8 cellular contexts compared by ENCODE assay signal in the genomic region with DNA sequence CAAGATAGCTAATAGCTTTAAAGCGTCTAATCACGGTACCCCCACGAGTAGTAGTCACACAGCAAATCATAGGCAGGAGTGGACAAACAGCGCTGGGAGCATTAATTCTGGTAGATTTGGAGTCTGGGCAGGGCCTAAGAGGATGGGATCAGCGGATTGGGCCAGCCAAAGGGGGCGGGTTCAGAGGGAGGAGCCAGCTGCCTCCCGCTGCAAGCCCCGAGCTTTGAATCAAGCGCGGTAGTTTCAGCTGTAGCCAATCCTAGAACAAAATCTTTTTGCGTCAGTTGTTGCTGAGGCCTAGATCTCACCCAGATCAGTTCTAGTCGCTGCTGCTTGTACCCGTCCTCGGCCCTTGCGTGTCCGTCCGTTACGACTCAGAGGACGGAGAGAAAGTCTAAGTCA.
DNase-seq lines count a peak whose midpoint lies in the region; ATAC-seq and TF ChIP-seq lines count a peak whose summit lies in the region.

No MANE protein-coding gene starts in this region.

- TF ChIP-seq CTCF in AG09309 (IDR thresholded peaks at IDR 0.05; ENCODE audit: control insufficient read depth, insufficient read depth, low read depth, low read length, missing control alignments): no peak

- peak; percentile 88 for DNase-seq in AG09309 (ENCODE audit: low read depth)
- DNase-seq in NCI-H446 (lab: John Stamatoyannopoulos, UW): peak; percentile 97 to 99
- DNase-seq in activated CD4-positive, alpha-beta T cell treated with anti-CD3 and anti-CD28 coated beads for 1 hour: peak; percentile 86
- DNase-seq in kidney glomerular epithelial cell (lab: John Stamatoyannopoulos, UW): peak; percentile 98
- peak; percentile 81 to 84 for DNase-seq in stimulated activated CD4-positive, alpha-beta T cell treated with anti-CD3 and anti-CD28 coated beads, Interleukin-1b, Interleukin-23, amount 100 ng/mL, for 1 hour (ENCODE audit: low read depth in 2 of 2)

- H3K4me3 ChIP-seq in AG09309 (ENCODE audit: control insufficient read depth, low read depth, low read length): peak overlapping the region; percentile 92

- ATAC-seq in GM19035 (IDR thresholded peaks at IDR 0.05; ENCODE audit: unreplicated experiment) (peak; percentile 63), HG03354 (IDR thresholded peaks at IDR 0.05; ENCODE audit: poor library complexity, severe bottlenecking, unreplicated experiment) (peak; percentile 79)

- peak overlapping the region; percentile 89 for H3K27ac ChIP-seq in cingulate gyrus (ENCODE audit: low read depth, low read length)

Comparison
In these comparisons a context has a peak if more than half of its experiments do, and no peak if none do; other contexts are left out.
1. Peak in every context shown above with its lines: DNase-seq, ATAC-seq, H3K4me3 ChIP-seq and H3K27ac ChIP-seq.